Comparison of ENCODE assay signal across 19 cellular contexts in the genomic region with DNA sequence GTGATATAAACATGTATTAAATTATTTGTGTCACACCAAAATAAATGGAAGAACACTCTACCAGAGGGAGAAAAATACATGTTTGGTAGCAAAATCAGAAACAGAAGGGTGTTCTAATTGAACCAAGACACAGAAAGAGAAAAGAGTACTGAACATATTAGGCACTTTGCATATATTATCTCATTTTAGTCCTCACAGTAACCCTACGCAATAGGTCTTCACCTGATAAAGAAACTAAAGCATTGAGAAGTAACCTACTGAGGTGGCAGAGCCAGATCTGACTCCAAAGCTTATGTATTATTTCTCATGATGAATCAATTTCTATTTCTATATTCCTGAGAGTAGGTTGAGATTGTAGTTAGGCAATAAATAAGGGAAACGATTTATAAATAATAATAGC.
DNase-seq lines count a peak whose midpoint lies in the region; ATAC-seq and TF ChIP-seq lines count a peak whose summit lies in the region.
"Had no signal": no experiment of that assay in that cellular context is flagged by ENCODE, and none has a peak within 500 bp of the region (broad histone marks: within the 10 kb centered on the region; RNA-seq: fewer than 3 reads in every experiment).

No MANE protein-coding gene starts in this region.

- no peaks in the 10 kb centered on the region for H3K27me3 ChIP-seq in CD4-positive, alpha-beta T cell (ENCODE audit: control insufficient read depth, insufficient read depth, low read length)
- H3K27me3 ChIP-seq in CD8-positive, alpha-beta T cell (ENCODE audit: insufficient read depth, low read length): no peaks in the 10 kb centered on the region
- no peaks in the 10 kb centered on the region for H3K27me3 ChIP-seq in colonic mucosa
- H3K27me3 ChIP-seq: breast epithelium, sigmoid colon had no signal

- peak overlapping the region; percentile 78 for H3K27ac Mint-ChIP-seq in CD4-positive, alpha-beta T cell
- H3K27ac Mint-ChIP-seq in CD8-positive, alpha-beta T cell: peak overlapping the region; percentile 94
- peak overlapping the region; percentile 93 for H3K27ac Mint-ChIP-seq in activated CD4-positive, alpha-beta memory T cell treated with anti-CD3 and anti-CD28 coated beads for 36 hours
- peak overlapping the region; percentile 7 for H3K27ac Mint-ChIP-seq in endothelial cell (ENCODE audit: unreplicated experiment)

- peaks cover 45% of the 10 kb centered on the region for H3K4me1 ChIP-seq in CD8-positive, alpha-beta T cell (ENCODE audit: insufficient read depth, low read length)
- H3K4me1 ChIP-seq in colonic mucosa: no peaks in the 10 kb centered on the region
- H3K4me1 ChIP-seq: parathyroid adenoma had no signal

- no peaks in the 10 kb centered on the region for H3K9me3 ChIP-seq in CD4-positive, alpha-beta T cell (ENCODE audit: control insufficient read depth, low read length)
- H3K9me3 ChIP-seq in CD8-positive, alpha-beta T cell (ENCODE audit: low read length): no peaks in the 10 kb centered on the region
- no peaks in the 10 kb centered on the region for H3K9me3 ChIP-seq in colonic mucosa
- H3K9me3 ChIP-seq: breast epithelium, sigmoid colon had no signal

- H3K4me3 ChIP-seq in CD8-positive, alpha-beta T cell (ENCODE audit: low read depth, low read length): no peak overlapping the region
- no peak overlapping the region for H3K4me3 ChIP-seq in colonic mucosa
- H3K4me3 ChIP-seq: breast epithelium, sigmoid colon had no signal

- no peaks in the 10 kb centered on the region for H3K9me3 Mint-ChIP-seq in CD4-positive, alpha-beta T cell
- no peaks in the 10 kb centered on the region for H3K9me3 Mint-ChIP-seq in CD8-positive, alpha-beta T cell
- H3K9me3 Mint-ChIP-seq in activated CD4-positive, alpha-beta memory T cell treated with anti-CD3 and anti-CD28 coated beads for 36 hours: no peaks in the 10 kb centered on the region
- no peaks in the 10 kb centered on the region for H3K9me3 Mint-ChIP-seq in endothelial cell (ENCODE audit: unreplicated experiment)

- H3K4me1 Mint-ChIP-seq in CD4-positive, alpha-beta T cell (ENCODE audit: low read depth): peaks cover 91% of the 10 kb centered on the region
- H3K4me1 Mint-ChIP-seq in CD8-positive, alpha-beta T cell (ENCODE audit: low read depth): peaks cover 85% of the 10 kb centered on the region
- H3K4me1 Mint-ChIP-seq in activated CD4-positive, alpha-beta memory T cell treated with anti-CD3 and anti-CD28 coated beads for 36 hours (ENCODE audit: low read depth): peaks cover 88% of the 10 kb centered on the region
- peaks cover 48% of the 10 kb centered on the region for H3K4me1 Mint-ChIP-seq in endothelial cell (ENCODE audit: unreplicated experiment)

- CTCF ChIA-PET in CD4-positive, alpha-beta T cell (lab: Charles Lee): interaction anchor here (0.7 to 1.2 kb wide), 2 partner anchors 73 to 116 kb away, joined by 3 read pairs; no protein-coding TSS in a partner anchor
- CTCF ChIA-PET in CD8-positive, alpha-beta T cell (lab: Charles Lee): interaction anchor here (0.9 to 1.2 kb wide), 2 partner anchors 44 to 48 kb away, joined by 3 read pairs; no protein-coding TSS in a partner anchor
- CTCF ChIA-PET in activated CD4-positive, alpha-beta memory T cell treated with anti-CD3 and anti-CD28 coated beads for 36 hours (lab: Charles Lee): interaction anchor here (0.6 to 1.8 kb wide), 2 partner anchors 10 to 29 kb away, joined by 3 to 7 read pairs; no protein-coding TSS in a partner anchor

- H3K36me3 Mint-ChIP-seq in CD4-positive, alpha-beta T cell (ENCODE audit: low read depth): peaks cover 63% of the 10 kb centered on the region
- H3K36me3 Mint-ChIP-seq in CD8-positive, alpha-beta T cell: peaks cover 39% of the 10 kb centered on the region
- H3K36me3 Mint-ChIP-seq in activated CD4-positive, alpha-beta memory T cell treated with anti-CD3 and anti-CD28 coated beads for 36 hours: peaks cover 23% of the 10 kb centered on the region
- H3K36me3 Mint-ChIP-seq in endothelial cell (ENCODE audit: low read depth, unreplicated experiment): peaks cover 13% of the 10 kb centered on the region

- ATAC-seq in CD4-positive, alpha-beta T cell (ENCODE audit: poor library complexity): no peak
- ATAC-seq in CD8-positive, alpha-beta T cell: no peak
- ATAC-seq in HG03280 (IDR thresholded peaks at IDR 0.05; ENCODE audit: unreplicated experiment): no peak
- ATAC-seq in GM19395 (IDR thresholded peaks at IDR 0.05; ENCODE audit: unreplicated experiment): no peak

- H3K4me3 Mint-ChIP-seq in CD4-positive, alpha-beta T cell: no peak overlapping the region
- peak overlapping the region; percentile 85 for H3K4me3 Mint-ChIP-seq in CD8-positive, alpha-beta T cell
- peak overlapping the region; percentile 78 for H3K4me3 Mint-ChIP-seq in activated CD4-positive, alpha-beta memory T cell treated with anti-CD3 and anti-CD28 coated beads for 36 hours
- H3K4me3 Mint-ChIP-seq in endothelial cell (ENCODE audit: unreplicated experiment): no peak overlapping the region

- no peak for DNase-seq in CD4-positive, alpha-beta T cell
- DNase-seq in CD8-positive, alpha-beta T cell: no peak
- DNase-seq in activated CD4-positive, alpha-beta memory T cell treated with anti-CD3 and anti-CD28 coated beads for 36 hours: no peak
- DNase-seq in endothelial cell (ENCODE audit: low spot score) (no peak), colonic mucosa (no peak), NCI-H524 treated with DMSO at 0.1 percent for 48 hours (lab: John Stamatoyannopoulos, UW) (no peak)
- DNase-seq: Calu3; cortex of kidney; GOT3; NCI-H2107; NCI-H510A; Right ventricle myocardium superior; sigmoid colon; stimulated activated CD4-positive, alpha-beta T cell treated with anti-CD3 and anti-CD28 coated beads, Interleukin-2, amount 100 ng/mL, for 24 hours had no signal

- H3K9ac ChIP-seq in colonic mucosa (ENCODE audit: low read depth in 2 of 2, low read length in 2 of 2): no peak overlapping the region
- H3K9ac ChIP-seq: parathyroid adenoma had no signal

- intact Hi-C loops in CD4-positive, alpha-beta T cell (cut with DNase I, micrococcal nuclease): loop anchor here in 1 of 2 experiments (2.0 kb wide), 1 partner anchor 15 kb away; no protein-coding TSS in a partner anchor
- intact Hi-C loops in CD8-positive, alpha-beta T cell (cut with DNase I, micrococcal nuclease): loop anchor here in 1 of 2 experiments (1.0 to 2.0 kb wide), 4 partner anchors 9 to 31 kb away; no protein-coding TSS in a partner anchor
- intact Hi-C loops in activated CD4-positive, alpha-beta memory T cell treated with anti-CD3 and anti-CD28 coated beads for 36 hours (cut with micrococcal nuclease): loop anchor here (1.0 to 2.0 kb wide), 5 partner anchors 9 to 85 kb away; no protein-coding TSS in a partner anchor
- intact Hi-C loops in colonic mucosa (cut with DNase I): no loop called here

- POLR2A ChIA-PET in CD4-positive, alpha-beta T cell (lab: Charles Lee): interaction anchor here (1.1 to 2.1 kb wide), 4 partner anchors 9 to 233 kb away, joined by 3 to 6 read pairs (median 4); no protein-coding TSS in a partner anchor
- POLR2A ChIA-PET in CD8-positive, alpha-beta T cell (lab: Charles Lee): no interaction called here
- POLR2A ChIA-PET in activated CD4-positive, alpha-beta memory T cell treated with anti-CD3 and anti-CD28 coated beads for 36 hours (lab: Charles Lee): interaction anchor here (0.7 to 1.9 kb wide), 5 partner anchors 10 to 53 kb away, joined by 3 to 12 read pairs (median 3); no protein-coding TSS in a partner anchor

- no peaks in the 10 kb centered on the region for H3K36me3 ChIP-seq in CD8-positive, alpha-beta T cell (ENCODE audit: insufficient read depth, low read length)
- no peaks in the 10 kb centered on the region for H3K36me3 ChIP-seq in colonic mucosa
- H3K36me3 ChIP-seq: breast epithelium, sigmoid colon had no signal

- no peaks in the 10 kb centered on the region for H3K27me3 Mint-ChIP-seq in CD4-positive, alpha-beta T cell
- H3K27me3 Mint-ChIP-seq in CD8-positive, alpha-beta T cell (ENCODE audit: low read depth): no peaks in the 10 kb centered on the region
- no peaks in the 10 kb centered on the region for H3K27me3 Mint-ChIP-seq in activated CD4-positive, alpha-beta memory T cell treated with anti-CD3 and anti-CD28 coated beads for 36 hours
- peaks cover 7% of the 10 kb centered on the region for H3K27me3 Mint-ChIP-seq in endothelial cell (ENCODE audit: unreplicated experiment)

- no peak overlapping the region for H3K27ac ChIP-seq in CD4-positive, alpha-beta T cell (ENCODE audit: low read depth, low read length)
- H3K27ac ChIP-seq in CD8-positive, alpha-beta T cell (ENCODE audit: low read depth, low read length): no peak overlapping the region
- H3K27ac ChIP-seq in colonic mucosa: no peak overlapping the region
- H3K27ac ChIP-seq: breast epithelium, epithelial cell of prostate, parathyroid adenoma, sigmoid colon had no signal

- TF ChIP-seq CTCF in CD4-positive, alpha-beta T cell (IDR thresholded peaks at IDR 0.05): no peak
- no peak for TF ChIP-seq CTCF in CD8-positive, alpha-beta T cell (IDR thresholded peaks at IDR 0.05)
- no peak for TF ChIP-seq CTCF in endothelial cell (IDR thresholded peaks at IDR 0.05; ENCODE audit: unreplicated experiment)
- TF ChIP-seq CTCF in colonic mucosa (IDR thresholded peaks at IDR 0.05): no peak

Comparison
In these comparisons a context has a peak if more than half of its experiments do, and no peak if none do; other contexts are left out.
1. H3K27ac Mint-ChIP-seq: peak in every context shown above with its lines; median percentile 94 in CD8-positive, alpha-beta T cell; 93 in activated CD4-positive, alpha-beta memory T cell treated with anti-CD3 and anti-CD28 coated beads for 36 hours; 78 in CD4-positive, alpha-beta T cell; 7 in endothelial cell.
2. H3K4me3 Mint-ChIP-seq: peak in CD8-positive, alpha-beta T cell (single experiment) and activated CD4-positive, alpha-beta memory T cell treated with anti-CD3 and anti-CD28 coated beads for 36 hours (single experiment); none in CD4-positive, alpha-beta T cell (single experiment) and endothelial cell (single experiment).